ENCODE assay signal across 1 cellular context in genomic region chr6:42453027-42453648, GRCh38.
TF ChIP-seq lines count a peak whose summit lies in the region.

No MANE protein-coding gene starts in this region.

TF ChIP-seq in HepG2, 621 proteins besides CTCF, POLR2A, EP300 and RAD21 (continued from another document and continues in another):
- no peak for TF ChIP-seq ZBTB34 (CRISPR knock-in tag; IDR thresholded peaks at IDR 0.05)
- TF ChIP-seq HDAC2 (CRISPR knock-in tag; IDR thresholded peaks at IDR 0.05), result peak; percentile 30; the same call in 1 of the 2 replicates
- TF ChIP-seq ZNF710 (CRISPR knock-in tag; IDR thresholded peaks at IDR 0.05; ENCODE audit: borderline replicate concordance), result 0 out of 2 replicates have a peak, but pooled peaks have one; percentile 3
- no peak for TF ChIP-seq KAT8 (CRISPR knock-in tag; IDR thresholded peaks at IDR 0.05)
- no peak for TF ChIP-seq ZNF580 (CRISPR knock-in tag; IDR thresholded peaks at IDR 0.05; ENCODE audit: borderline replicate concordance, low read depth)
- no peak for TF ChIP-seq ZNF317 (CRISPR knock-in tag; IDR thresholded peaks at IDR 0.05)
- TF ChIP-seq HNRNPK (IDR thresholded peaks at IDR 0.05; ENCODE audit: low read depth, low read length, poor library complexity, severe bottlenecking), result peak; percentile 65
- TF ChIP-seq ZNF296 (CRISPR knock-in tag; conservative IDR thresholded peaks at IDR 0.05), result no peak
- no peak for TF ChIP-seq RBM39 (IDR thresholded peaks at IDR 0.05; ENCODE audit: low read depth, low read length, poor library complexity, severe bottlenecking)
- no peak for TF ChIP-seq TCF7L2 (IDR thresholded peaks at IDR 0.05; ENCODE audit: low read depth, low read length)
- 0 out of 2 replicates have a peak, but pooled peaks have one; percentile 10 for TF ChIP-seq ETV5 (CRISPR knock-in tag; IDR thresholded peaks at IDR 0.05; ENCODE audit: borderline replicate concordance)
- no peak for TF ChIP-seq MXD3 (CRISPR knock-in tag; IDR thresholded peaks at IDR 0.05)
- TF ChIP-seq FUBP1 (CRISPR knock-in tag; IDR thresholded peaks at IDR 0.05; ENCODE audit: borderline replicate concordance), result no peak
- no peak for TF ChIP-seq ZNF567 (CRISPR knock-in tag; IDR thresholded peaks at IDR 0.05; ENCODE audit: borderline replicate concordance)
- no peak for TF ChIP-seq ZNF264 (CRISPR knock-in tag; IDR thresholded peaks at IDR 0.05)
- TF ChIP-seq ZFP82 (CRISPR knock-in tag; IDR thresholded peaks at IDR 0.05; ENCODE audit: borderline replicate concordance), result no peak
- 0 out of 2 replicates have a peak, but pooled peaks have one; percentile 1 for TF ChIP-seq KDM5B (CRISPR knock-in tag; IDR thresholded peaks at IDR 0.05; ENCODE audit: borderline replicate concordance)
- no peak for TF ChIP-seq ZUFSP (CRISPR knock-in tag; IDR thresholded peaks at IDR 0.05; ENCODE audit: borderline replicate concordance)
- TF ChIP-seq NCOA1 (CRISPR knock-in tag; IDR thresholded peaks at IDR 0.05), result no peak
- no peak for TF ChIP-seq JDP2 (CRISPR knock-in tag; IDR thresholded peaks at IDR 0.05; ENCODE audit: borderline replicate concordance)
- no peak for TF ChIP-seq RARG (CRISPR knock-in tag; IDR thresholded peaks at IDR 0.05; ENCODE audit: low read depth)
- no peak for TF ChIP-seq ZNF572 (CRISPR knock-in tag; IDR thresholded peaks at IDR 0.05)
- 0 out of 2 replicates have a peak, but pooled peaks have one; percentile 21 for TF ChIP-seq ZSCAN25 (CRISPR knock-in tag; IDR thresholded peaks at IDR 0.05)
- no peak for TF ChIP-seq EZH2 (conservative IDR thresholded peaks at IDR 0.05; ENCODE audit: low read depth, low read length)
- no peak for TF ChIP-seq ZFAT (CRISPR knock-in tag; conservative IDR thresholded peaks at IDR 0.05)
- TF ChIP-seq FLYWCH1 (CRISPR knock-in tag; IDR thresholded peaks at IDR 0.05), result no peak
- peak; percentile 53 for TF ChIP-seq KDM2A (CRISPR knock-in tag; IDR thresholded peaks at IDR 0.05; ENCODE audit: borderline replicate concordance, low read depth)
- no peak for TF ChIP-seq MYPOP (CRISPR knock-in tag; IDR thresholded peaks at IDR 0.05)
- TF ChIP-seq TFDP1 (CRISPR knock-in tag; IDR thresholded peaks at IDR 0.05; ENCODE audit: borderline replicate concordance), result peak; percentile 27; the same call in 1 of the 2 replicates
- no peak for TF ChIP-seq RFX1 (IDR thresholded peaks at IDR 0.05)
- TF ChIP-seq TFAP4 (IDR thresholded peaks at IDR 0.05; ENCODE audit: borderline replicate concordance, low read depth), result no peak
- no peak for TF ChIP-seq ZNF558 (CRISPR knock-in tag; IDR thresholded peaks at IDR 0.05; ENCODE audit: borderline replicate concordance)
- no peak for TF ChIP-seq SOX5 (CRISPR knock-in tag; IDR thresholded peaks at IDR 0.05; ENCODE audit: borderline replicate concordance)
- TF ChIP-seq ZBTB40 (IDR thresholded peaks at IDR 0.05), result no peak
- TF ChIP-seq ZBTB40 (CRISPR knock-in tag; IDR thresholded peaks at IDR 0.05), result no peak
- no peak for TF ChIP-seq DNMT1 (CRISPR knock-in tag; IDR thresholded peaks at IDR 0.05)
- TF ChIP-seq DMAP1 (CRISPR knock-in tag; IDR thresholded peaks at IDR 0.05), result no peak
- TF ChIP-seq ZNF329 (CRISPR knock-in tag; IDR thresholded peaks at IDR 0.05; ENCODE audit: low read depth), result no peak
